9 cellular contexts compared by ENCODE assay signal in genomic region chr17:65627892-65628622, GRCh38.
DNase-seq lines count a peak whose midpoint lies in the region; ATAC-seq and TF ChIP-seq lines count a peak whose summit lies in the region.
"Had no signal": no experiment of that assay in that cellular context is flagged by ENCODE, and none has a peak within 500 bp of the region (broad histone marks: within the 10 kb centered on the region; RNA-seq: fewer than 3 reads in every experiment).

No MANE protein-coding gene starts in this region.

- H2AK5ac ChIP-seq in IMR-90 (ENCODE audit: low read depth, low read length), result no peak overlapping the region

- BruUV-seq in IMR-90 (replicated peaks; lab: Mats Ljungman, UMichigan), result no TSS peak

- H3K56ac ChIP-seq in IMR-90 (ENCODE audit: extremely low read depth, insufficient read depth, low read length), result no peak overlapping the region

- no peak overlapping the region for H3K23ac ChIP-seq in IMR-90 (ENCODE audit: low read depth, low read length)

- H4K5ac ChIP-seq in IMR-90 (ENCODE audit: low read depth, low read length), result no peak overlapping the region

- peaks cover 2% of the 10 kb centered on the region; the same call in 1 of the 2 replicates for H3K4me1 ChIP-seq in IMR-90 (ENCODE audit: control insufficient read depth, insufficient read depth, low read length)

- H3K9me3 ChIP-seq in IMR-90 (ENCODE audit: control insufficient read depth, insufficient read depth, low read length), result no peaks in the 10 kb centered on the region

- H3K27ac ChIP-seq in IMR-90 (ENCODE audit: insufficient read depth, low read length), result no peak overlapping the region

- H3K79me1 ChIP-seq in IMR-90 (ENCODE audit: low read depth in 1 of 2, low read length in 2 of 2), result no peaks in the 10 kb centered on the region

- DNase-seq in IMR-90 (peak; percentile 92), SHP77 (lab: John Stamatoyannopoulos, UW) (peak; percentile 93 to 94), head of caudate nucleus (peak in 33 of 42 donors; percentile 4 to 66 (median 26)), type B pancreatic cell (ENCODE audit: extremely low spot score, unreplicated experiment) (no peak), foreskin melanocyte (no peak)

- dilution Hi-C loops in IMR-90 (cut with HindIII; ENCODE audit: low sequenced_read_pairs, unreplicated experiment), result no loop called here

- H3K4ac ChIP-seq in IMR-90 (ENCODE audit: low read depth, low read length), result no peak overlapping the region

- H3K9me3 Mint-ChIP-seq in type B pancreatic cell, result no peaks in the 10 kb centered on the region
- H3K9me3 Mint-ChIP-seq: neural crest cell had no signal

- no peak overlapping the region for H2BK20ac ChIP-seq in IMR-90 (ENCODE audit: low read depth, low read length)

- H3K36me3 ChIP-seq in IMR-90 (ENCODE audit: control insufficient read depth, insufficient read depth, low read length), result no peaks in the 10 kb centered on the region

- H3K36me3 Mint-ChIP-seq in type B pancreatic cell, result no peaks in the 10 kb centered on the region

- 0 out of 2 replicates have a peak, but pooled peaks have one; percentile 17 for TF ChIP-seq RAD21 in IMR-90 (IDR thresholded peaks at IDR 0.05; ENCODE audit: low read length)

- peaks cover 19% of the 10 kb centered on the region for H3K4me1 Mint-ChIP-seq in type B pancreatic cell (ENCODE audit: unreplicated experiment)
- H3K4me1 Mint-ChIP-seq: neural crest cell had no signal

- no peak overlapping the region for H3K9ac ChIP-seq in IMR-90 (ENCODE audit: low read depth, low read length)

- no peak overlapping the region for H2AFZ ChIP-seq in IMR-90 (replicated peaks; ENCODE audit: low read length, poor library complexity)

- H3K18ac ChIP-seq in IMR-90 (ENCODE audit: low read depth, low read length), result no peak overlapping the region

- no peak overlapping the region for H3K4me3 ChIP-seq in IMR-90 (ENCODE audit: insufficient read depth, low read depth, low read length)

- in situ Hi-C loops in IMR-90 (cut with MboI; ENCODE audit: low sequenced_read_pairs), result no loop called here

- peak; percentile 97 for ATAC-seq in IMR-90 (ENCODE audit: low read depth)
- ATAC-seq in HG02610 (IDR thresholded peaks at IDR 0.05; ENCODE audit: unreplicated experiment), result no peak
- ATAC-seq in GM18907 (IDR thresholded peaks at IDR 0.05; ENCODE audit: unreplicated experiment), result no peak
- ATAC-seq in activated CD4-positive, CD25-positive, alpha-beta regulatory T cell treated with anti-CD3 and anti-CD28 coated beads, Interleukin-2, amount 50 U/mL, for 24 hours, result no peak

- peak overlapping the region; percentile 13 for H3K27ac Mint-ChIP-seq in type B pancreatic cell

- POLR2A ChIA-PET in IMR-90 (lab: Charles Lee; ENCODE audit: unreplicated experiment), result no interaction called here

- H3K9me1 ChIP-seq in IMR-90 (ENCODE audit: insufficient read depth, low read length), result no peaks in the 10 kb centered on the region

- intact Hi-C loops in IMR-90 (cut with micrococcal nuclease), result no loop called here
- intact Hi-C loops in head of caudate nucleus (cut with DNase I), result no loop called here

- TF ChIP-seq POLR2A in IMR-90 (IDR thresholded peaks at IDR 0.05; ENCODE audit: low read depth, low read length), result no peak

- no peak overlapping the region for H2BK120ac ChIP-seq in IMR-90 (ENCODE audit: low read depth, low read length)

- no peak overlapping the region for H4K8ac ChIP-seq in IMR-90 (ENCODE audit: low read depth in 2 of 2, low read length in 2 of 2)

- H2BK15ac ChIP-seq in IMR-90 (ENCODE audit: low read depth, low read length), result no peak overlapping the region

- H3K14ac ChIP-seq in IMR-90 (replicated peaks; ENCODE audit: low read depth, low read length), result no peak overlapping the region

- H3K27me3 ChIP-seq in IMR-90 (ENCODE audit: control insufficient read depth, insufficient read depth, low read length), result peaks cover 10% of the 10 kb centered on the region

- H2AK9ac ChIP-seq in IMR-90 (replicated peaks; ENCODE audit: low read depth, low read length, poor library complexity), result no peak overlapping the region

- H2BK5ac ChIP-seq in IMR-90 (ENCODE audit: low read depth, low read length, poor library complexity, severe bottlenecking), result no peak overlapping the region

- whole genome bisulfite sequencing in IMR-90 (ENCODE audit: extremely low coverage in 2 of 2, insufficient read length in 1 of 2), 2 experiments, result 2% methylated on average over 5 of the region's 16 CpGs; no CpG with 5 or more reads in 1 of the 2 experiments

- H3K4me3 Mint-ChIP-seq in type B pancreatic cell, result peak overlapping the region; percentile 9
- H3K4me3 Mint-ChIP-seq: neural crest cell had no signal

- no peak for TF ChIP-seq CTCF in IMR-90 (conservative IDR thresholded peaks at IDR 0.05; ENCODE audit: low read depth, low read length)
- TF ChIP-seq CTCF in type B pancreatic cell (conservative IDR thresholded peaks at IDR 0.05), result no peak

- peaks cover 3% of the 10 kb centered on the region; the same call in 1 of the 2 replicates for H4K20me1 ChIP-seq in IMR-90 (ENCODE audit: insufficient read depth, low read length)

- H4K91ac ChIP-seq in IMR-90 (ENCODE audit: insufficient read depth, low read depth, low read length), result no peak overlapping the region

- CTCF ChIA-PET in IMR-90 (lab: Yijun Ruan, JAX), result no interaction called here

- peak overlapping the region; percentile 64 for H3K4me2 ChIP-seq in IMR-90 (ENCODE audit: low read depth, low read length)

- no peaks in the 10 kb centered on the region for H3K27me3 Mint-ChIP-seq in type B pancreatic cell

TF ChIP-seq in IMR-90, 13 proteins besides CTCF, POLR2A, EP300 and RAD21:
- TF ChIP-seq NFE2L2 (IDR thresholded peaks at IDR 0.05; ENCODE audit: low read depth, low read length) (peak; percentile 37; the same call in 1 of the 2 replicates), SMC3 (IDR thresholded peaks at IDR 0.05; ENCODE audit: low read depth, low read length) (no peak), FOS (IDR thresholded peaks at IDR 0.05; ENCODE audit: low read depth, low read length) (peak; percentile 80), MAZ (IDR thresholded peaks at IDR 0.05; ENCODE audit: borderline replicate concordance, low read depth, low read length) (no peak), RCOR1 (IDR thresholded peaks at IDR 0.05; ENCODE audit: insufficient replicate concordance, low read length) (peak; percentile 76), ELK1 (IDR thresholded peaks at IDR 0.05; ENCODE audit: borderline replicate concordance, low read depth, low read length) (no peak), CHD1 (IDR thresholded peaks at IDR 0.05; ENCODE audit: low read depth, low read length) (no peak), MAFK (IDR thresholded peaks at IDR 0.05; ENCODE audit: low read depth, low read length) (no peak), RFX5 (IDR thresholded peaks at IDR 0.05; ENCODE audit: low read depth, low read length) (no peak), BHLHE40 (IDR thresholded peaks at IDR 0.05; ENCODE audit: low read depth, low read length) (peak; percentile 22; the same call in 1 of the 2 replicates), MXI1 (IDR thresholded peaks at IDR 0.05; ENCODE audit: borderline replicate concordance, low read depth, low read length) (no peak), CEBPB (IDR thresholded peaks at IDR 0.05; ENCODE audit: low read depth, low read length) (peak; percentile 27; the same call in 1 of the 2 replicates)
- TF ChIP-seq, protein P1, sequence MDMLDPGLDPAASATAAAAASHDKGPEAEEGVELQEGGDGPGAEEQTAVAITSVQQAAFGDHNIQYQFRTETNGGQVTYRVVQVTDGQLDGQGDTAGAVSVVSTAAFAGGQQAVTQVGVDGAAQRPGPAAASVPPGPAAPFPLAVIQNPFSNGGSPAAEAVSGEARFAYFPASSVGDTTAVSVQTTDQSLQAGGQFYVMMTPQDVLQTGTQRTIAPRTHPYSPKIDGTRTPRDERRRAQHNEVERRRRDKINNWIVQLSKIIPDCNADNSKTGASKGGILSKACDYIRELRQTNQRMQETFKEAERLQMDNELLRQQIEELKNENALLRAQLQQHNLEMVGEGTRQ (IDR thresholded peaks at IDR 0.05; ENCODE audit: low read depth, low read length), result no peak

Comparison
In these comparisons a context has a peak if more than half of its experiments do, and no peak if none do; other contexts are left out.
1. DNase-seq: peak in IMR-90 (single experiment), SHP77 (2 of 2) and head of caudate nucleus (33 of 42); none in type B pancreatic cell (single experiment) and foreskin melanocyte (single experiment).